In the genomic region with DNA sequence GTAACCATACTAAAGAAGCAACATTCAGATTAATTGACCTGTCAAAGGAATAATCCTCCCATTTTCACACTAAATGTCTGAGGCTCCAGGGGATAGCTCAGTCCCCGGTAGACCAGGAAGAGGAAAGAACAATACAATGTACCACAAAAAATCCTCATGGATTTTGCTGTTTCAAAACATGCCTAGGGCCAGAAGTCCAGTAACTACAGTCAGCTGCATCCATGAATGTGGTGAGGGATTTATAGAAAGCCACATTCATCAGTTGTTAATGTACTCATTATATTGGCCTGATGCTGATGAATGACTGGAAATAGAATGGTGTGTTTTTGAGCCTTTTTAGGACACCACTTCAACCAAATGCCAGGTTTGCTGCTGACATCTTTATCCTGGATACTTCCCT, we compare ENCODE assay signal across 21 cellular contexts. TPM values are rescaled to one million over a fixed set of nuclear protein-coding genes. Genes with fewer than 3 reads are reported as not detected.
DNase-seq lines count a peak whose midpoint lies in the region; ATAC-seq and TF ChIP-seq lines count a peak whose summit lies in the region.
"Had no signal": no experiment of that assay in that cellular context is flagged by ENCODE, and none has a peak within 500 bp of the region (broad histone marks: within the 10 kb centered on the region; RNA-seq: fewer than 3 reads in every experiment).

No MANE protein-coding gene starts in this region.

- H3K9me3 Mint-ChIP-seq in effector memory CD8-positive, alpha-beta T cell: no peaks in the 10 kb centered on the region
- H3K9me3 Mint-ChIP-seq: CD4-positive, alpha-beta T cell; CD8-positive, alpha-beta memory T cell had no signal

- peak; percentile 33 for DNase-seq in AG10803 (ENCODE audit: low read depth)
- peak; percentile 54 to 80 for DNase-seq in HAP-1 (ENCODE audit: low spot score in 2 of 2)
- DNase-seq in dermis microvascular lymphatic vessel endothelial cell (ENCODE audit: low read depth in 2 of 2): peak; percentile 78 to 90
- DNase-seq in foreskin melanocyte: peak; percentile 79
- no peak for DNase-seq in brain microvascular endothelial cell
- no peak for DNase-seq in activated CD8-positive, alpha-beta memory T cell treated with anti-CD3 and anti-CD28 coated beads, Interleukin-2, amount 50 U/mL, for 48 hours
- no peak for DNase-seq in effector memory CD8-positive, alpha-beta T cell
- DNase-seq: AML-193; BE2C; CD4-positive, alpha-beta T cell; CD8-positive, alpha-beta memory T cell; DMS 273 treated with DMSO at 0.1 percent for 48 hours; DMS79; GF-D8; GOT3; H7 had no signal

- H3K27ac Mint-ChIP-seq in effector memory CD8-positive, alpha-beta T cell: no peak overlapping the region
- H3K27ac Mint-ChIP-seq: CD14-positive monocyte; CD4-positive, alpha-beta T cell had no signal

- H3K36me3 ChIP-seq in HAP-1 (replicated peaks): no peaks in the 10 kb centered on the region
- no peaks in the 10 kb centered on the region for H3K36me3 ChIP-seq in brain microvascular endothelial cell (replicated peaks)
- H3K36me3 ChIP-seq: BE2C; BLaER1 treated with 17β-estradiol and CSF1 and Interleukin-3, amounts not matched to agents 10 nM and 100 nM had no signal

- H3K27me3 Mint-ChIP-seq in effector memory CD8-positive, alpha-beta T cell: no peaks in the 10 kb centered on the region
- H3K27me3 Mint-ChIP-seq: CD4-positive, alpha-beta T cell had no signal

- H3K9me3 ChIP-seq in HAP-1: no peaks in the 10 kb centered on the region
- H3K9me3 ChIP-seq: BE2C had no signal

- H3K27me3 ChIP-seq in HAP-1 (ENCODE audit: low read depth) (no peaks in the 10 kb centered on the region), brain microvascular endothelial cell (replicated peaks) (no peaks in the 10 kb centered on the region)
- H3K27me3 ChIP-seq: BE2C; BLaER1 treated with 17β-estradiol and CSF1 and Interleukin-3, amounts not matched to agents 10 nM and 100 nM had no signal

- ATAC-seq in HG03354 (IDR thresholded peaks at IDR 0.05; ENCODE audit: poor library complexity, severe bottlenecking, unreplicated experiment): no peak
- ATAC-seq in effector memory CD8-positive, alpha-beta T cell (replicated peaks): no peak
- ATAC-seq: HCT116 had no signal

- H3K4me3 ChIP-seq in AG10803 (ENCODE audit: low read length): no peak overlapping the region
- no peak overlapping the region for H3K4me3 ChIP-seq in HAP-1
- H3K4me3 ChIP-seq in brain microvascular endothelial cell (ENCODE audit: low read depth, low read length): no peak overlapping the region
- H3K4me3 ChIP-seq: BLaER1 treated with 17β-estradiol and CSF1 and Interleukin-3, amounts not matched to agents 10 nM and 100 nM had no signal

- H3K4me1 Mint-ChIP-seq in effector memory CD8-positive, alpha-beta T cell (ENCODE audit: low read depth in 2 of 2): peaks cover 0 to 3% of the 10 kb centered on the region in 2 donors

- H3K36me3 Mint-ChIP-seq in effector memory CD8-positive, alpha-beta T cell (ENCODE audit: insufficient read depth): no peaks in the 10 kb centered on the region
- H3K36me3 Mint-ChIP-seq: CD14-positive monocyte had no signal

- peaks cover 34% of the 10 kb centered on the region for H3K4me1 ChIP-seq in HAP-1

- H3K4me3 Mint-ChIP-seq in effector memory CD8-positive, alpha-beta T cell: no peak overlapping the region
- H3K4me3 Mint-ChIP-seq: CD14-positive monocyte; CD4-positive, alpha-beta T cell; CD8-positive, alpha-beta memory T cell had no signal

- in situ Hi-C loops in HAP-1 (cut with MboI; ENCODE audit: low sequenced_read_pairs): no loop called here
- in situ Hi-C loops in brain microvascular endothelial cell (cut with HindIII; ENCODE audit: low pct_ligation_motif_present, low sequenced_read_pairs): no loop called here

- TF ChIP-seq CTCF in AG10803 (conservative IDR thresholded peaks at IDR 0.05; ENCODE audit: low read length): no peak
- no peak for TF ChIP-seq CTCF in brain microvascular endothelial cell (IDR thresholded peaks at IDR 0.05; ENCODE audit: low read depth, low read length, missing control alignments)

- H3K27ac ChIP-seq in brain microvascular endothelial cell: no peak overlapping the region
- H3K27ac ChIP-seq: 22Rv1; BLaER1 treated with 17β-estradiol and CSF1 and Interleukin-3, amounts not matched to agents 10 nM and 100 nM had no signal

RNA-seq across cellular contexts. Expression of gene ETS1, which starts 6.9 kb away (rescaled TPM):
- total RNA-seq in dermis microvascular lymphatic vessel endothelial cell: 81.3 and 109 TPM in 2 replicates

Comparison
In these comparisons a context has a peak if more than half of its experiments do, and no peak if none do; other contexts are left out.
1. DNase-seq: peak in AG10803 (single experiment), HAP-1 (2 of 2), dermis microvascular lymphatic vessel endothelial cell (2 of 2) and foreskin melanocyte (single experiment); none in brain microvascular endothelial cell (single experiment), activated CD8-positive, alpha-beta memory T cell treated with anti-CD3 and anti-CD28 coated beads, Interleukin-2, amount 50 U/mL, for 48 hours (single experiment) and effector memory CD8-positive, alpha-beta T cell (0 of 3).